19 cellular contexts compared by ENCODE assay signal in the genomic region with DNA sequence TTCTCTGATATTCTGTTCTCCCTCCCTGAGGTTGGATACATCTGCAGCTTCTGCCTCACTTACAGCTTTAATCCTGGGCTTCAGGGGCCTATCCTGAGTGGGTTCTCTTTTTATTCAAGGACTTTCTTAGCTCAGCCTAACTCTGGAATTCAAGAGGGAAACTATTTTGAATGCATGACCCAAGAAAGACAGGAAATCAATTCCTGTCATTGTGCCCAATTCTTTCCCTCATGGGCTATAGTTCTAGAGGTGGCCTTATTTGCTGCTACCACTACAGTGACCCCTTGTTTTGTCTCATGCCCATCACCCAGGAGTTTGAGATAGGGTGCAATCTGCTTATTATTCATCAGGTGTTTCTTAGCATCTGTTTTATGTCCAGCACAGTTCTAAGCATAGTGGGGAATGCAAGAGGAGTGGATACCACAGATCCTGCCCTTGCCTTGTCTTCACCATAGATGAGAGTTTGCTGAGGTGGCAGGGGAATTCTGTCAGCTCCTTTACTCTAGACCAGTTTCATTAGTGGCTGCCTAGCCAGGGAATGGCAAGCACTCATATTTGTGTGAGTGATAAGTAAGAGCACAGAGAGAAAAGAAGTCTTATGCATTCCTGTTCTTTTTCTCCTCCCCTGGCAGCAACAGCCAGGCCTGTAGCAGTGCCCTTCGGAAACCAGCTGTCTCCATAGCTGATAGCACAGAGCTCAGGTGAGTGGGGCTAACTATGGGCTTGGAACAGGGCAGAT. TPM values are rescaled to one million over a fixed set of nuclear protein-coding genes. Genes with fewer than 3 reads are reported as not detected.
DNase-seq lines count a peak whose midpoint lies in the region; ATAC-seq, FAIRE-seq and TF ChIP-seq lines count a peak whose summit lies in the region.
"Had no signal": no experiment of that assay in that cellular context is flagged by ENCODE, and none has a peak within 500 bp of the region (broad histone marks: within the 10 kb centered on the region; RNA-seq: fewer than 3 reads in every experiment).

No MANE protein-coding gene starts in this region.

- H3K4me3 ChIP-seq in PC-9 (no peak overlapping the region), mesendoderm (ENCODE audit: low read length) (no peak overlapping the region)

- no peak overlapping the region for H2BK120ac ChIP-seq in mesendoderm (ENCODE audit: low read depth, low read length)

- H3K4me1 ChIP-seq in PC-9 (replicated peaks; ENCODE audit: insufficient read depth) (peaks cover 46% of the 10 kb centered on the region), mesendoderm (ENCODE audit: control insufficient read depth, low read depth, low read length) (peaks cover 20% of the 10 kb centered on the region)

- peak overlapping the region; percentile 20 for H3K18ac ChIP-seq in mesendoderm (ENCODE audit: low read length)

- peak; percentile 36 for FAIRE-seq in GM12892 (lab: Jason Lieb, UNC)
- FAIRE-seq: A204.1 had no signal

- ATAC-seq in Right ventricle myocardium superior (ENCODE audit: poor library complexity) = peak; percentile 87
- ATAC-seq: Panc1 had no signal

- no peak overlapping the region for H3K27ac Mint-ChIP-seq in type B pancreatic cell

- H3K36me3 Mint-ChIP-seq in type B pancreatic cell = peaks cover 14% of the 10 kb centered on the region

- no peak overlapping the region for H4K8ac ChIP-seq in mesendoderm (ENCODE audit: low read depth, low read length)

- H3K9me2 ChIP-seq in PC-9 (ENCODE audit: insufficient read depth) = no peaks in the 10 kb centered on the region

- no peaks in the 10 kb centered on the region for H3K4me1 Mint-ChIP-seq in type B pancreatic cell (ENCODE audit: unreplicated experiment)
- H3K4me1 Mint-ChIP-seq: H9 had no signal

- no peak overlapping the region for H4K5ac ChIP-seq in mesendoderm (ENCODE audit: low read length)

- H3K27me3 Mint-ChIP-seq in type B pancreatic cell = no peaks in the 10 kb centered on the region

- TSS peak; percentile 85 for BruUV-seq in PC-9 (replicated peaks; lab: Mats Ljungman, UMichigan)

- POLR2A ChIA-PET in PC-9 (lab: Charles Lee; ENCODE audit: unreplicated experiment) = interaction anchor here (0.5 to 1.6 kb wide), 5 partner anchors 14 to 713 kb away, joined by 3 to 13 read pairs (median 6); no protein-coding TSS in a partner anchor

- intact Hi-C loops in PC-9 (cut with micrococcal nuclease; ENCODE audit: unreplicated experiment) = loop anchor here (1.0 kb wide), 2 partner anchors 14 to 19 kb away; partner anchors contain the start of gene STRIP2
- intact Hi-C loops in Right ventricle myocardium superior (cut with DNase I) = no loop called here

- H2AFZ ChIP-seq in PC-9 = no peak overlapping the region

- WGBS in mesendoderm (ENCODE audit: extremely low coverage, insufficient coverage, low lambda C conversion rate) = no CpG with 5 or more reads among the region's 1 CpG

- no peaks in the 10 kb centered on the region for H4K20me1 ChIP-seq in PC-9 (ENCODE audit: insufficient read depth)

- H3K79me1 ChIP-seq in mesendoderm (ENCODE audit: low read length) = no peaks in the 10 kb centered on the region

- H3K23ac ChIP-seq in mesendoderm (ENCODE audit: low read length) = no peak overlapping the region

- peaks cover 4% of the 10 kb centered on the region; the same call in 1 of the 2 replicates for H3K9me3 ChIP-seq in PC-9 (ENCODE audit: insufficient read depth, low read depth)

- H3K9me3 Mint-ChIP-seq in type B pancreatic cell = peaks cover 3% of the 10 kb centered on the region

- TF ChIP-seq CTCF in PC-9 (conservative IDR thresholded peaks at IDR 0.05) (no peak), type B pancreatic cell (conservative IDR thresholded peaks at IDR 0.05) (no peak)

- H3K79me2 ChIP-seq in PC-9 (ENCODE audit: low read depth) (no peaks in the 10 kb centered on the region), mesendoderm (ENCODE audit: control insufficient read depth, insufficient read depth, low read length) (no peaks in the 10 kb centered on the region)

- H3K27me3 ChIP-seq in PC-9 (ENCODE audit: insufficient read depth, low read depth) (no peaks in the 10 kb centered on the region), mesendoderm (ENCODE audit: insufficient read depth, low read length, poor library complexity) (no peaks in the 10 kb centered on the region)

- DNase-seq in GM12892 (ENCODE audit: insufficient read length) = no peak
- no peak for DNase-seq in PC-9
- DNase-seq in Right ventricle myocardium superior = no peak
- DNase-seq in mesendoderm = no peak
- DNase-seq in middle frontal gyrus (ENCODE audit: extremely low spot score, low spot score) = no peak
- DNase-seq in substantia nigra (lab: John Stamatoyannopoulos, UW) = no peak
- DNase-seq in type B pancreatic cell (ENCODE audit: extremely low spot score, unreplicated experiment) = no peak
- DNase-seq in occipital lobe (lab: John Stamatoyannopoulos, UW) = no peak
- DNase-seq: C1 segment of cervical spinal cord, KG1, NCI-H1092 treated with DMSO at 0.1 percent for 48 hours, NCI-H187, NCI-H446, NCI-H774, SHP77 treated with DMSO at 0.1 percent for 48 hours had no signal

- no peak overlapping the region for H3K56ac ChIP-seq in mesendoderm (ENCODE audit: low read length)

- H3K9ac ChIP-seq in mesendoderm (ENCODE audit: low read length) = no peak overlapping the region

- no peak overlapping the region for H2BK15ac ChIP-seq in mesendoderm (replicated peaks; ENCODE audit: low read depth)

- no peak for TF ChIP-seq POLR2A in GM12892 (IDR thresholded peaks at IDR 0.05; ENCODE audit: low read depth, low read length)

- peaks cover 36% of the 10 kb centered on the region for H3F3A ChIP-seq in PC-9 (ENCODE audit: insufficient read depth, low read depth)

- no peak overlapping the region for H3K4me3 Mint-ChIP-seq in type B pancreatic cell
- H3K4me3 Mint-ChIP-seq: H9 had no signal

- no peak overlapping the region for H2AK5ac ChIP-seq in mesendoderm (ENCODE audit: low read length)

- CTCF ChIA-PET in PC-9 (lab: Charles Lee) = interaction anchor here (0.6 to 1.1 kb wide), 3 partner anchors 52 to 109 kb away, joined by 3 read pairs; no protein-coding TSS in a partner anchor

- peak overlapping the region; percentile 68 for H3K4me2 ChIP-seq in PC-9
- no peak overlapping the region for H3K4me2 ChIP-seq in mesendoderm (ENCODE audit: low read length)

- H3K36me3 ChIP-seq in PC-9 (ENCODE audit: low read depth) = peaks cover 40% of the 10 kb centered on the region
- H3K36me3 ChIP-seq in mesendoderm (ENCODE audit: control insufficient read depth, insufficient read depth, low read length) = peaks cover 2% of the 10 kb centered on the region

- H3K27ac ChIP-seq in PC-9 = peak overlapping the region; percentile 95
- H3K27ac ChIP-seq in mesendoderm (ENCODE audit: low read depth, low read length) = peak overlapping the region; percentile 21
- H3K27ac ChIP-seq in substantia nigra (ENCODE audit: low read depth, low read length, poor library complexity, severe bottlenecking) = no peak overlapping the region
- H3K27ac ChIP-seq: HL-60 had no signal

- H3K4ac ChIP-seq in mesendoderm (ENCODE audit: low read depth, low read length) = no peak overlapping the region

- H2BK5ac ChIP-seq in mesendoderm (ENCODE audit: low read length) = no peak overlapping the region

RNA-seq across cellular contexts. Expression of gene STRIP2, which starts 19.4 kb away (rescaled TPM):
- 3.0 TPM for polyA plus RNA-seq in GM12892 (2012; ENCODE audit: missing spikeins)
- total RNA-seq in PC-9 (2021) (6.4 and 9.5 TPM in 2 replicates), Right ventricle myocardium superior (16.2 TPM), type B pancreatic cell (ENCODE audit: low replicate concordance) (1.00 and 8.7 TPM in 2 replicates), occipital lobe (0.94 TPM)
- 5.3 TPM for polyA plus RNA-seq in mesendoderm (2013, experiment 1 of 2)
- 5.5 TPM for polyA plus RNA-seq in mesendoderm (2013, experiment 2 of 2)

RNA-seq across cellular contexts. Expression of gene SMKR1, which starts 48.7 kb away (rescaled TPM):
- 3.6 TPM for polyA plus RNA-seq in GM12892 (2012; ENCODE audit: missing spikeins)
- total RNA-seq in PC-9 (2021) = 8.3 and 8.9 TPM in 2 replicates
- not detected for total RNA-seq in Right ventricle myocardium superior
- 1.3 TPM for polyA plus RNA-seq in mesendoderm (2013, experiment 1 of 2)
- polyA plus RNA-seq in mesendoderm (2013, experiment 2 of 2) = 1.3 TPM
- 1.5 TPM in 1 of 2 replicates, not detected in the other for total RNA-seq in type B pancreatic cell (ENCODE audit: low replicate concordance)
- 2.3 TPM for total RNA-seq in occipital lobe
